In the genomic region with DNA sequence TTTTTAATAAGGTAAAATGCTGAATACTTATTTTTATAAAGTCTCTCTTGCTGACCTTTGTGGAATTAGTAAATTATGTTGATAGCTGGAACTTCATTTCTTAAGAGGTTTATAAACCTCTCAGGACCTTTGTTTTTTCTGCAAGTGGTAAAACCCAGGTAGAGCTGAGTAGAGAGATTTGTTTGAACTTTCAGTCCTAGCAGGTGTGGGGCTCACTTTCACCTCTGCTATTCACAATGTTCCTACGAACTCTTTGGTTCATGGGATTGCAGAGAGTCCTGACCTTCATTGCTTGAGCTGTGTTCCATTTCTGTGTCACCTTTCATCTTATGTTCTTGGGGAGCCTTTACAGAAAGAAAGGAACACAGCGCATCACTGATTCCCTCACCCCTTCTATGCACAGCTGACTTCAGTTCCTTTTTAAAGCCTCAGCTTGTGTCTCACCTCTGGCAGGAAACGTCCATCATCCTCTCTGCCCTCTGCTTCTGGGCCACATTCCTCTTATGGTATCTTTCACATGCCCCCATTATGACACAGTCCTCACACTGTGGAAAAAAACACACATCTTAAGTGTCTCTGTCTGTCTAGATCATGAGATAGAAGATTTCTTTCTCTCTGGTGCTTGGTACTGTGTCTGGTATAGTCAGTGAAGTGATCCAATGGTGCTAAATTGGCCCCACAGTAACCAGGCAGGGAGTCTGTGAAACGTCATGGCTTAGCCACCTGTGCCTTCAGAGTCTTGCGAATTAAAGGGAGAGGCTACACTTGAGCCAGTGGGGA, we compare ENCODE assay signal across 8 cellular contexts.
A peak's percentile ranks its signal among the peaks of the same experiment; 100 is the strongest.
DNase-seq lines count a peak whose midpoint lies in the region; ATAC-seq and TF ChIP-seq lines count a peak whose summit lies in the region.

No MANE protein-coding gene starts in this region.

- POLR2A ChIA-PET in activated B cell treated with CpG ODN at 0.5 μM for 24 hours (lab: Charles Lee): no interaction called here

- no peak for TF ChIP-seq CTCF in activated B cell treated with CpG ODN at 0.5 μM for 24 hours (IDR thresholded peaks at IDR 0.05)
- TF ChIP-seq CTCF in spleen (IDR thresholded peaks at IDR 0.05 in 8 of 11, conservative IDR thresholded peaks at IDR 0.05 in 3 of 11): no peak

- no peaks in the 10 kb centered on the region for H3K36me3 ChIP-seq in spleen

- peak overlapping the region in 7 of 8 donors; percentile 21 to 79 (median 67) for H3K27ac ChIP-seq in spleen

- H3K36me3 Mint-ChIP-seq in activated B cell treated with CpG ODN at 0.5 μM for 24 hours (ENCODE audit: low read depth): no peaks in the 10 kb centered on the region

- H3K27ac Mint-ChIP-seq in activated B cell treated with CpG ODN at 0.5 μM for 24 hours: peak overlapping the region; percentile 74

- H3K4me1 ChIP-seq in spleen: peaks cover 0 to 15% (median 9%) of the 10 kb centered on the region in 6 donors

- no peaks in the 10 kb centered on the region for H3K9me3 ChIP-seq in spleen

- ATAC-seq in HG03025 (IDR thresholded peaks at IDR 0.05; ENCODE audit: low FRiP score, unreplicated experiment) (peak; percentile 89), activated B cell treated with CpG ODN at 0.5 μM for 24 hours (ENCODE audit: low read depth) (peak; percentile 81)

- H3K27me3 Mint-ChIP-seq in activated B cell treated with CpG ODN at 0.5 μM for 24 hours: no peaks in the 10 kb centered on the region

- TF ChIP-seq POLR2A in spleen (IDR thresholded peaks at IDR 0.05): no peak

- no peaks in the 10 kb centered on the region for H3K27me3 ChIP-seq in spleen (replicated peaks in 1 of 7)

- intact Hi-C loops in activated B cell treated with CpG ODN at 0.5 μM for 24 hours (cut with micrococcal nuclease): loop anchor here (1.0 kb wide), 1 partner anchor 31 kb away; no protein-coding TSS in a partner anchor
- intact Hi-C loops in spleen (cut with DNase I; ENCODE audit: low total_unique reads): no loop called here
- intact Hi-C loops in posterior cingulate gyrus (cut with DNase I): no loop called here

- H3K4me3 Mint-ChIP-seq in activated B cell treated with CpG ODN at 0.5 μM for 24 hours: no peak overlapping the region

- DNase-seq in SKM-1 treated with dmso at 0.1 percent for 144 hours (lab: John Stamatoyannopoulos, UW; ENCODE audit: unreplicated experiment) (peak; percentile 18), SKM-1 (lab: John Stamatoyannopoulos, UW; ENCODE audit: unreplicated experiment) (no peak), activated B cell treated with CpG ODN at 0.5 μM for 24 hours (no peak), spleen (no peak), T1000 (lab: John Stamatoyannopoulos, UW) (no peak), posterior cingulate gyrus (no peak), NCI-H748 treated with DMSO at 0.1 percent for 48 hours (lab: John Stamatoyannopoulos, UW) (no peak)

- CTCF ChIA-PET in activated B cell treated with CpG ODN at 0.5 μM for 24 hours (lab: Charles Lee): no interaction called here

- 34 to 54% (median 50%) methylated on average over 5 of the region's 5 CpGs for WGBS in spleen, 5 donors

- H3K4me1 Mint-ChIP-seq in activated B cell treated with CpG ODN at 0.5 μM for 24 hours: peaks cover 17% of the 10 kb centered on the region

- no peak overlapping the region for H3K4me3 ChIP-seq in spleen

- H3K9me3 Mint-ChIP-seq in activated B cell treated with CpG ODN at 0.5 μM for 24 hours: no peaks in the 10 kb centered on the region
